Comparison of ENCODE assay signal across 11 cellular contexts in genomic region chrX:20063716-20064351, GRCh38. TPM values are rescaled to one million over a fixed set of nuclear protein-coding genes. Genes with fewer than 3 reads are reported as not detected.
DNase-seq lines count a peak whose midpoint lies in the region; TF ChIP-seq lines count a peak whose summit lies in the region.
"Had no signal": no experiment of that assay in that cellular context is flagged by ENCODE, and none has a peak within 500 bp of the region (broad histone marks: within the 10 kb centered on the region; RNA-seq: fewer than 3 reads in every experiment).

No MANE protein-coding gene starts in this region.

- H3K9ac ChIP-seq in OCI-LY3 (ENCODE audit: low read length): no peak overlapping the region

- no peak overlapping the region for H3K27ac ChIP-seq in AG04450 (ENCODE audit: low read depth, low read length)
- no peak overlapping the region for H3K27ac ChIP-seq in OCI-LY3 (ENCODE audit: low read length)
- no peak overlapping the region for H3K27ac ChIP-seq in esophagus squamous epithelium
- H3K27ac ChIP-seq: HL-60 had no signal

- no peak overlapping the region for H3K4me2 ChIP-seq in OCI-LY3 (ENCODE audit: low read length)

- H3K4me3 ChIP-seq in AG04450 (ENCODE audit: low read depth, low read length): no peak overlapping the region
- no peak overlapping the region for H3K4me3 ChIP-seq in GM06990 (replicated peaks; ENCODE audit: low read depth, low read length)
- no peak overlapping the region for H3K4me3 ChIP-seq in OCI-LY3 (ENCODE audit: low read length)
- no peak overlapping the region for H3K4me3 ChIP-seq in fibroblast of pulmonary artery (replicated peaks; ENCODE audit: low read depth, low read length)
- no peak overlapping the region for H3K4me3 ChIP-seq in esophagus squamous epithelium

- 36 to 51% methylated on average over 4 to 9 of the region's 9 CpGs for WGBS in esophagus squamous epithelium, 2 donors

- no peaks in the 10 kb centered on the region for H3K36me3 ChIP-seq in GM06990 (ENCODE audit: control insufficient read depth, insufficient read depth, low read length)
- no peaks in the 10 kb centered on the region for H3K36me3 ChIP-seq in OCI-LY3 (replicated peaks; ENCODE audit: low read depth, low read length)
- no peaks in the 10 kb centered on the region for H3K36me3 ChIP-seq in esophagus squamous epithelium

- TF ChIP-seq CTCF in AG04450 (IDR thresholded peaks at IDR 0.05; ENCODE audit: low read depth, low read length) (peak; percentile 35), GM06990 (IDR thresholded peaks at IDR 0.05; ENCODE audit: insufficient read depth, low read length, poor library complexity, severe bottlenecking) (peak; percentile 50), OCI-LY3 (IDR thresholded peaks at IDR 0.05; ENCODE audit: low read depth, low read length) (peak; percentile 35), fibroblast of pulmonary artery (IDR thresholded peaks at IDR 0.05; ENCODE audit: low read length, missing control alignments) (peak; percentile 23), esophagus squamous epithelium (IDR thresholded peaks at IDR 0.05) (peak in 1 of 6 experiments; percentile 8)

- intact Hi-C loops in esophagus squamous epithelium (cut with DNase I): no loop called here

- H3K9me3 ChIP-seq in AG04450 (ENCODE audit: control insufficient read depth, insufficient read depth, low read length): no peaks in the 10 kb centered on the region
- no peaks in the 10 kb centered on the region for H3K9me3 ChIP-seq in OCI-LY3 (ENCODE audit: insufficient read depth, low read length)
- H3K9me3 ChIP-seq in esophagus squamous epithelium: no peaks in the 10 kb centered on the region

- CTCF ChIA-PET in AG04450 (lab: Charles Lee): interaction anchor here (0.5 to 1.0 kb wide), 2 partner anchors 158 to 167 kb away, joined by 5 read pairs; no protein-coding TSS in a partner anchor

- H3K4me1 ChIP-seq in OCI-LY3 (ENCODE audit: low read length) (peaks cover 37% of the 10 kb centered on the region), esophagus squamous epithelium (peaks cover 2 to 10% (median 3%) of the 10 kb centered on the region in 3 donors)

- H3K27me3 ChIP-seq in AG04450 (ENCODE audit: control insufficient read depth, insufficient read depth, low read length): no peaks in the 10 kb centered on the region
- H3K27me3 ChIP-seq in GM06990 (replicated peaks; ENCODE audit: control insufficient read depth, insufficient read depth, low read length): no peaks in the 10 kb centered on the region
- H3K27me3 ChIP-seq in OCI-LY3 (ENCODE audit: low read depth, low read length): no peaks in the 10 kb centered on the region
- H3K27me3 ChIP-seq in esophagus squamous epithelium: no peaks in the 10 kb centered on the region

- POLR2A ChIA-PET in AG04450 (lab: Yijun Ruan, JAX): no interaction called here

- no peak for TF ChIP-seq POLR2A in esophagus squamous epithelium (IDR thresholded peaks at IDR 0.05)

- no peak for DNase-seq in AG04450 (ENCODE audit: low read depth, low spot score)
- no peak for DNase-seq in GM06990 (ENCODE audit: extremely low read depth, insufficient read length)
- no peak for DNase-seq in fibroblast of pulmonary artery (ENCODE audit: low read depth)
- DNase-seq in esophagus squamous epithelium (lab: John Stamatoyannopoulos, UW): no peak
- no peak for DNase-seq in activated CD8-positive, alpha-beta memory T cell treated with anti-CD3 and anti-CD28 coated beads, Interleukin-2, amount 50 U/mL, for 4 hours
- DNase-seq in 8988T: no peak
- DNase-seq in dermis blood vessel endothelial cell: no peak
- DNase-seq: DMS79, NCI-H187 had no signal

- H2AFZ ChIP-seq in OCI-LY3 (ENCODE audit: low read depth, low read length): no peak overlapping the region

- no peaks in the 10 kb centered on the region for H4K20me1 ChIP-seq in OCI-LY3 (ENCODE audit: insufficient read depth, low read length)

- H3K79me2 ChIP-seq in OCI-LY3 (ENCODE audit: low read length): no peaks in the 10 kb centered on the region

RNA-seq across cellular contexts. Expression of gene MAP7D2, which starts 52.9 kb away (rescaled TPM):
- 0.22 and 0.27 TPM in 2 replicates for polyA plus RNA-seq in AG04450 (2011; rRNA removed)
- 0.09 and 0.55 TPM in 2 replicates for polyA minus RNA-seq in AG04450 (2011; rRNA and poly(A)+ RNA removed)
- total RNA-seq in esophagus squamous epithelium (under 1 TPM in 3 of 4 donors, not detected in 1; 0.09 to 0.75 (median 0.38) TPM), dermis blood vessel endothelial cell (0.09 and 0.17 TPM in 2 replicates)
